16 cellular contexts compared by ENCODE assay signal in genomic region chr15:62887113-62887570, GRCh38.
DNase-seq lines count a peak whose midpoint lies in the region; ATAC-seq and TF ChIP-seq lines count a peak whose summit lies in the region.
"Had no signal": no experiment of that assay in that cellular context is flagged by ENCODE, and none has a peak within 500 bp of the region (broad histone marks: within the 10 kb centered on the region; RNA-seq: fewer than 3 reads in every experiment).

No MANE protein-coding gene starts in this region.

- H3K4me3 Mint-ChIP-seq in glutamatergic neuron (ENCODE audit: unreplicated experiment) (no peak overlapping the region), progenitor cell of endocrine pancreas (ENCODE audit: low read depth) (peak overlapping the region; percentile 34), endothelial cell (ENCODE audit: unreplicated experiment) (no peak overlapping the region)
- no peak overlapping the region for H3K4me3 Mint-ChIP-seq in stimulated activated naive B cell treated with anti-CD40 and anti-IgM and Interleukin-4, amounts not matched to agents 10 μg/mL and 1 μg/mL and 100 μg/mL, for 72 hours
- H3K4me3 Mint-ChIP-seq: CD4-positive, alpha-beta memory T cell; central memory CD8-positive, alpha-beta T cell had no signal

- no peak overlapping the region for H3K27ac ChIP-seq in upper lobe of left lung

- no peaks in the 10 kb centered on the region for H3K36me3 Mint-ChIP-seq in glutamatergic neuron (ENCODE audit: unreplicated experiment)
- no peaks in the 10 kb centered on the region for H3K36me3 Mint-ChIP-seq in progenitor cell of endocrine pancreas (ENCODE audit: insufficient read depth)
- H3K36me3 Mint-ChIP-seq in endothelial cell (ENCODE audit: low read depth, unreplicated experiment): no peaks in the 10 kb centered on the region
- no peaks in the 10 kb centered on the region for H3K36me3 Mint-ChIP-seq in stimulated activated naive B cell treated with anti-CD40 and anti-IgM and Interleukin-4, amounts not matched to agents 10 μg/mL and 1 μg/mL and 100 μg/mL, for 72 hours
- H3K36me3 Mint-ChIP-seq: CD4-positive, alpha-beta memory T cell had no signal

- H3K4me1 ChIP-seq in ES-I3 (ENCODE audit: insufficient read depth, low read length) (peaks cover 24% of the 10 kb centered on the region), upper lobe of left lung (peaks cover 0 to 5% (median 1%) of the 10 kb centered on the region in 4 donors)

- H3K27ac Mint-ChIP-seq in glutamatergic neuron (ENCODE audit: unreplicated experiment) (peak overlapping the region; percentile 65), progenitor cell of endocrine pancreas (peak overlapping the region; percentile 46), endothelial cell (ENCODE audit: unreplicated experiment) (no peak overlapping the region)
- no peak overlapping the region for H3K27ac Mint-ChIP-seq in stimulated activated naive B cell treated with anti-CD40 and anti-IgM and Interleukin-4, amounts not matched to agents 10 μg/mL and 1 μg/mL and 100 μg/mL, for 72 hours
- H3K27ac Mint-ChIP-seq: activated T-helper 2 cell treated with anti-CD3 and anti-CD28 coated beads, Interferon-gamma antibody, Interleukin-2, Interleukin-4, amounts not matched to agents 10 μg/mL and 5 μg/mL and 100 μg/mL, durations not matched to agents 14 hours and 24 hours and 36 hours; CD4-positive, alpha-beta memory T cell had no signal

- TF ChIP-seq CTCF in glutamatergic neuron (IDR thresholded peaks at IDR 0.05; ENCODE audit: partially characterized antibody, unreplicated experiment) (no peak), progenitor cell of endocrine pancreas (IDR thresholded peaks at IDR 0.05; ENCODE audit: unreplicated experiment) (no peak), upper lobe of left lung (IDR thresholded peaks at IDR 0.05) (no peak), endothelial cell (IDR thresholded peaks at IDR 0.05; ENCODE audit: unreplicated experiment) (no peak)

- H3K36me3 ChIP-seq in ES-I3 (ENCODE audit: insufficient read depth, low read length) (no peaks in the 10 kb centered on the region), upper lobe of left lung (no peaks in the 10 kb centered on the region)
- H3K36me3 ChIP-seq: MG63 had no signal

- H3K9ac ChIP-seq in ES-I3 (ENCODE audit: low read depth, low read length): peak overlapping the region; percentile 37; the same call in 1 of the 2 replicates

- H3K4me1 Mint-ChIP-seq in glutamatergic neuron (ENCODE audit: low read depth, unreplicated experiment) (peaks cover 18% of the 10 kb centered on the region), progenitor cell of endocrine pancreas (ENCODE audit: low read depth) (peaks cover 27% of the 10 kb centered on the region), endothelial cell (ENCODE audit: unreplicated experiment) (peaks cover 19% of the 10 kb centered on the region)
- H3K4me1 Mint-ChIP-seq in stimulated activated naive B cell treated with anti-CD40 and anti-IgM and Interleukin-4, amounts not matched to agents 10 μg/mL and 1 μg/mL and 100 μg/mL, for 72 hours: no peaks in the 10 kb centered on the region
- H3K4me1 Mint-ChIP-seq: CD4-positive, alpha-beta memory T cell; central memory CD8-positive, alpha-beta T cell had no signal

- no peak for TF ChIP-seq EP300 in upper lobe of left lung (IDR thresholded peaks at IDR 0.05)

- no peak for DNase-seq in glutamatergic neuron
- DNase-seq in progenitor cell of endocrine pancreas (ENCODE audit: low spot score, unreplicated experiment): no peak
- DNase-seq in upper lobe of left lung: no peak
- no peak for DNase-seq in endothelial cell (ENCODE audit: low spot score)
- no peak for DNase-seq in stimulated activated naive B cell treated with anti-CD40 and anti-IgM and Interleukin-4, amounts not matched to agents 10 μg/mL and 1 μg/mL and 100 μg/mL, for 72 hours
- DNase-seq: activated CD4-positive, CD25-positive, alpha-beta regulatory T cell; CD4-positive, alpha-beta memory T cell; MG63; NCI-H446 treated with DMSO at 0.1 percent for 48 hours; SHP77 had no signal

- no peaks in the 10 kb centered on the region for H3K27me3 ChIP-seq in upper lobe of left lung
- H3K27me3 ChIP-seq: MG63 had no signal

- WGBS in upper lobe of left lung, 2 donors: 68% methylated on average over 7 of the region's 7 CpGs

- ATAC-seq in SK-N-SH treated with all-trans-retinoic acid at 6 μM for 48 hours: peak; percentile 79
- no peak for ATAC-seq in upper lobe of left lung (ENCODE audit: low FRiP score in 2 of 2)
- ATAC-seq in stimulated activated naive B cell treated with anti-CD40 and anti-IgM and Interleukin-4, amounts not matched to agents 10 μg/mL and 1 μg/mL and 100 μg/mL, for 72 hours (replicated peaks): no peak
- ATAC-seq in HG03095 (IDR thresholded peaks at IDR 0.05; ENCODE audit: unreplicated experiment): no peak

- TF ChIP-seq POLR2A in upper lobe of left lung (IDR thresholded peaks at IDR 0.05): no peak

- H3K9me3 ChIP-seq in ES-I3 (ENCODE audit: control insufficient read depth, insufficient read depth, low read length) (no peaks in the 10 kb centered on the region), upper lobe of left lung (no peaks in the 10 kb centered on the region)
- H3K9me3 ChIP-seq: MG63 had no signal

- H3K27me3 Mint-ChIP-seq in glutamatergic neuron (ENCODE audit: unreplicated experiment): no peaks in the 10 kb centered on the region
- H3K27me3 Mint-ChIP-seq in progenitor cell of endocrine pancreas: no peaks in the 10 kb centered on the region
- no peaks in the 10 kb centered on the region for H3K27me3 Mint-ChIP-seq in endothelial cell (ENCODE audit: unreplicated experiment)
- peaks cover 12 to 41% of the 10 kb centered on the region in 2 donors for H3K27me3 Mint-ChIP-seq in stimulated activated naive B cell treated with anti-CD40 and anti-IgM and Interleukin-4, amounts not matched to agents 10 μg/mL and 1 μg/mL and 100 μg/mL, for 72 hours

- no peak overlapping the region for H3K4me3 ChIP-seq in upper lobe of left lung
- H3K4me3 ChIP-seq: lung, MG63 had no signal

- H3K9me3 Mint-ChIP-seq in glutamatergic neuron (ENCODE audit: unreplicated experiment) (peaks cover 3% of the 10 kb centered on the region), progenitor cell of endocrine pancreas (ENCODE audit: low read depth) (no peaks in the 10 kb centered on the region), endothelial cell (ENCODE audit: unreplicated experiment) (no peaks in the 10 kb centered on the region)
- H3K9me3 Mint-ChIP-seq in stimulated activated naive B cell treated with anti-CD40 and anti-IgM and Interleukin-4, amounts not matched to agents 10 μg/mL and 1 μg/mL and 100 μg/mL, for 72 hours: no peaks in the 10 kb centered on the region
- H3K9me3 Mint-ChIP-seq: activated T-helper 2 cell treated with anti-CD3 and anti-CD28 coated beads, Interferon-gamma antibody, Interleukin-2, Interleukin-4, amounts not matched to agents 10 μg/mL and 5 μg/mL and 100 μg/mL, durations not matched to agents 14 hours and 24 hours and 36 hours; CD4-positive, alpha-beta memory T cell; central memory CD8-positive, alpha-beta T cell had no signal

TF ChIP-seq in SK-N-SH treated with all-trans-retinoic acid at 6 μM for 48 hours, 23 proteins besides CTCF, POLR2A, EP300 and RAD21:
- peak; percentile 88 for TF ChIP-seq TCF4 (CRISPR knock-in tag; IDR thresholded peaks at IDR 0.05; ENCODE audit: borderline replicate concordance)
- no peak for TF ChIP-seq BACH2 (CRISPR knock-in tag; IDR thresholded peaks at IDR 0.05; ENCODE audit: borderline replicate concordance)

Comparison
In these comparisons a context has a peak if more than half of its experiments do, and no peak if none do; other contexts are left out.
1. H3K27ac Mint-ChIP-seq: peak in glutamatergic neuron (single experiment) and progenitor cell of endocrine pancreas (single experiment); none in endothelial cell (single experiment) and stimulated activated naive B cell treated with anti-CD40 and anti-IgM and Interleukin-4, amounts not matched to agents 10 μg/mL and 1 μg/mL and 100 μg/mL, for 72 hours (single experiment).